8 cellular contexts compared by ENCODE assay signal in the genomic region with DNA sequence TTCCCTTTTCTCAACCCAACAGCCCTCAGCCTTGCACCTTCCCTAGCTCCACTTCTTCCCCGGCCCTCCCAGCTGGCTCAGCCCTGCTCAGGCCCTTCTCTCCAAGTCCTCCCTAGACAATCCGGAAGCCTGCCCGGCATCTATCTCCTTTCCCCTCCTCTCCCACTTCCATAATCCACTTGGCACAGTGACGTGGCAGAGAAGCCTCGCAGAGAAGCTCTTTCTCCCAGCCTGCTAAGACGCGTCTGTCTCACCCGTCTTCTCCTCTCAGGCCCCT. TPM values are rescaled to one million over a fixed set of nuclear protein-coding genes. Genes with fewer than 3 reads are reported as not detected.
DNase-seq lines count a peak whose midpoint lies in the region; ATAC-seq and TF ChIP-seq lines count a peak whose summit lies in the region.

No MANE protein-coding gene starts in this region.

- no peak for ATAC-seq in GM19467 (IDR thresholded peaks at IDR 0.05; ENCODE audit: unreplicated experiment)

- H3K9me3 ChIP-seq in tibial nerve, result no peaks in the 10 kb centered on the region

- H3K4me3 ChIP-seq in ACC112 (ENCODE audit: low read depth, low read length) (peak overlapping the region; percentile 99), GM12864 (ENCODE audit: low read depth, low read length) (peak overlapping the region; percentile 76), dorsolateral prefrontal cortex (peak overlapping the region; percentile 52 to 85 (median 72)), tibial nerve (peak overlapping the region; percentile 65 to 90 (median 82))

- intact Hi-C loops in dorsolateral prefrontal cortex (cut with DNase I), result loop anchor here (5.0 kb wide), 3 partner anchors 54 to 474 kb away; a partner anchor contains a TSS

- no peak for DNase-seq in GM12864 (ENCODE audit: low read depth)
- peak; percentile 73 for DNase-seq in RKO (ENCODE audit: low spot score)
- DNase-seq in dorsolateral prefrontal cortex, result peak in 3 of 10 donors; percentile 41 to 68 (median 59)
- peak; percentile 35 to 71 for DNase-seq in lung microvascular endothelial cell (ENCODE audit: low read depth in 2 of 2)
- no peak for DNase-seq in tibial nerve (ENCODE audit: low spot score in 2 of 2)
- DNase-seq in T-helper 9 cell, result no peak

- H3K36me3 ChIP-seq in ACC112 (ENCODE audit: insufficient read depth, low read length), result no peaks in the 10 kb centered on the region
- H3K36me3 ChIP-seq in tibial nerve, result peaks cover 0 to 35% (median 3%) of the 10 kb centered on the region in 3 donors

- H3K27me3 ChIP-seq in ACC112 (ENCODE audit: insufficient read depth, low read length), result no peaks in the 10 kb centered on the region
- no peaks in the 10 kb centered on the region for H3K27me3 ChIP-seq in dorsolateral prefrontal cortex
- H3K27me3 ChIP-seq in tibial nerve, result no peaks in the 10 kb centered on the region

- no peak for TF ChIP-seq EP300 in tibial nerve (IDR thresholded peaks at IDR 0.05)

- no peak for TF ChIP-seq CTCF in GM12864 (IDR thresholded peaks at IDR 0.05; ENCODE audit: low read depth, low read length, missing control alignments)
- no peak for TF ChIP-seq CTCF in dorsolateral prefrontal cortex (IDR thresholded peaks at IDR 0.05 in 54 of 56, conservative IDR thresholded peaks at IDR 0.05 in 2 of 56; ENCODE audit: low read depth in 1 of 56, partially characterized antibody in 56 of 56)
- TF ChIP-seq CTCF in tibial nerve (IDR thresholded peaks at IDR 0.05), result no peak

- WGBS in tibial nerve, 2 donors, result 1% methylated on average over 8 of the region's 8 CpGs

- peaks cover 25% of the 10 kb centered on the region for H3K79me2 ChIP-seq in ACC112 (ENCODE audit: control insufficient read depth, insufficient read depth, low read length, unreplicated experiment)

- TF ChIP-seq POLR2A in tibial nerve (IDR thresholded peaks at IDR 0.05), result no peak

- H3K27ac ChIP-seq in ACC112 (ENCODE audit: low read depth, low read length) (peak overlapping the region; percentile 86), dorsolateral prefrontal cortex (peak overlapping the region in 52 of 59 donors; percentile 0 to 95 (median 76)), tibial nerve (peak overlapping the region; percentile 83 to 96 (median 92))

- peak overlapping the region; percentile 6 for H2AFZ ChIP-seq in ACC112 (ENCODE audit: low read length, unreplicated experiment)

- peaks cover 18% of the 10 kb centered on the region for H3K4me1 ChIP-seq in ACC112 (ENCODE audit: control insufficient read depth, insufficient read depth, low read length, unreplicated experiment)
- peaks cover 0 to 38% (median 19%) of the 10 kb centered on the region in 4 donors for H3K4me1 ChIP-seq in tibial nerve

RNA-seq across cellular contexts. Expression of a gene that starts 1.1 kb away (rescaled TPM):
- total RNA-seq in dorsolateral prefrontal cortex, result 100 to 1,000 TPM; 110 to 244 (median 164) TPM
- total RNA-seq in lung microvascular endothelial cell, result 81.9 and 99.8 TPM in 2 replicates
- total RNA-seq in tibial nerve, result 100 to 1,000 TPM in 1 of 4 donors, 10 to 100 TPM in 3; 84.3 to 101 (median 92.2) TPM

RNA-seq across cellular contexts. Expression of a gene that starts 15.6 kb away (rescaled TPM):
- total RNA-seq in dorsolateral prefrontal cortex, result 10 to 100 TPM; 42.3 to 73.8 (median 56.9) TPM
- 38.5 and 39.0 TPM in 2 replicates for total RNA-seq in lung microvascular endothelial cell
- total RNA-seq in tibial nerve, result 10 to 100 TPM; 30.2 to 54.0 (median 48.7) TPM

RNA-seq across cellular contexts. Expression of a gene that starts 54.1 kb away (rescaled TPM):
- total RNA-seq in dorsolateral prefrontal cortex (10 to 100 TPM in 102 of 120 experiments, 1 to 10 TPM in 18; 6.7 to 22.2 (median 13.1) TPM), lung microvascular endothelial cell (3.6 and 7.8 TPM in 2 replicates), tibial nerve (10 to 100 TPM in 1 of 4 donors, 1 to 10 TPM in 3; 4.9 to 18.6 (median 8.1) TPM)

RNA-seq across cellular contexts. Expression of a gene that starts 56.2 kb away (rescaled TPM):
- total RNA-seq in dorsolateral prefrontal cortex (10 to 100 TPM; 34.0 to 85.4 (median 48.4) TPM), lung microvascular endothelial cell (41.9 and 44.9 TPM in 2 replicates), tibial nerve (10 to 100 TPM; 35.0 to 64.8 (median 52.9) TPM)

Comparison
In these comparisons a context has a peak if more than half of its experiments do, and no peak if none do; other contexts are left out.
1. DNase-seq: peak in RKO (single experiment) and lung microvascular endothelial cell (2 of 2); none in GM12864 (single experiment), tibial nerve (0 of 2) and T-helper 9 cell (single experiment).
2. Peak in every context shown above with its lines, with median percentiles within 50 percentile points of each other: H3K27ac ChIP-seq and H3K4me3 ChIP-seq.